ENCODE assay signal across 1 cellular context in the genomic region with DNA sequence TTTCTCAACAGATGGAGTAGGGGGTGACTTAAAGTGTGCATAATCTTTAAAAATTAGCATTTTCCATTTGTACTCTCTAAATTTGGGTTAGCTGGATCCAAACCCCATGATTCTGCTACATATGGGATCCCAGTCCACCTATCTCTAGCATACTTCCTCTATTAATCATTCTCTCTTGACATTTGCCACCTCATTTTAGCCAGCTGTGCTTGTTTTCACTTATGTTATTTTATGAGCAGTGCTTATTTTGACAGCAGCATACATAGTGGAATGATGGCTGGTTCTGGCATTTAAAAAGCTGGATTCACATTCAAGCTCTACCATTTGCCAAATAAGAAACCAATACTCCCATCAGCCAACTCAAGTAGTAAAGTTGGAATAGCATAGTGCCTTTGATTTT.
TF ChIP-seq lines count a peak whose summit lies in the region.

No MANE protein-coding gene starts in this region.

TF ChIP-seq in K562, 482 proteins besides CTCF, POLR2A, EP300 and RAD21:
- TF ChIP-seq MEIS2 (IDR thresholded peaks at IDR 0.05; ENCODE audit: partially characterized antibody) = peak; percentile 55
- TF ChIP-seq, protein P1, sequence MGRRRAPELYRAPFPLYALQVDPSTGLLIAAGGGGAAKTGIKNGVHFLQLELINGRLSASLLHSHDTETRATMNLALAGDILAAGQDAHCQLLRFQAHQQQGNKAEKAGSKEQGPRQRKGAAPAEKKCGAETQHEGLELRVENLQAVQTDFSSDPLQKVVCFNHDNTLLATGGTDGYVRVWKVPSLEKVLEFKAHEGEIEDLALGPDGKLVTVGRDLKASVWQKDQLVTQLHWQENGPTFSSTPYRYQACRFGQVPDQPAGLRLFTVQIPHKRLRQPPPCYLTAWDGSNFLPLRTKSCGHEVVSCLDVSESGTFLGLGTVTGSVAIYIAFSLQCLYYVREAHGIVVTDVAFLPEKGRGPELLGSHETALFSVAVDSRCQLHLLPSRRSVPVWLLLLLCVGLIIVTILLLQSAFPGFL (CRISPR knock-in tag; IDR thresholded peaks at IDR 0.05) = no peak
- TF ChIP-seq, protein P2, sequence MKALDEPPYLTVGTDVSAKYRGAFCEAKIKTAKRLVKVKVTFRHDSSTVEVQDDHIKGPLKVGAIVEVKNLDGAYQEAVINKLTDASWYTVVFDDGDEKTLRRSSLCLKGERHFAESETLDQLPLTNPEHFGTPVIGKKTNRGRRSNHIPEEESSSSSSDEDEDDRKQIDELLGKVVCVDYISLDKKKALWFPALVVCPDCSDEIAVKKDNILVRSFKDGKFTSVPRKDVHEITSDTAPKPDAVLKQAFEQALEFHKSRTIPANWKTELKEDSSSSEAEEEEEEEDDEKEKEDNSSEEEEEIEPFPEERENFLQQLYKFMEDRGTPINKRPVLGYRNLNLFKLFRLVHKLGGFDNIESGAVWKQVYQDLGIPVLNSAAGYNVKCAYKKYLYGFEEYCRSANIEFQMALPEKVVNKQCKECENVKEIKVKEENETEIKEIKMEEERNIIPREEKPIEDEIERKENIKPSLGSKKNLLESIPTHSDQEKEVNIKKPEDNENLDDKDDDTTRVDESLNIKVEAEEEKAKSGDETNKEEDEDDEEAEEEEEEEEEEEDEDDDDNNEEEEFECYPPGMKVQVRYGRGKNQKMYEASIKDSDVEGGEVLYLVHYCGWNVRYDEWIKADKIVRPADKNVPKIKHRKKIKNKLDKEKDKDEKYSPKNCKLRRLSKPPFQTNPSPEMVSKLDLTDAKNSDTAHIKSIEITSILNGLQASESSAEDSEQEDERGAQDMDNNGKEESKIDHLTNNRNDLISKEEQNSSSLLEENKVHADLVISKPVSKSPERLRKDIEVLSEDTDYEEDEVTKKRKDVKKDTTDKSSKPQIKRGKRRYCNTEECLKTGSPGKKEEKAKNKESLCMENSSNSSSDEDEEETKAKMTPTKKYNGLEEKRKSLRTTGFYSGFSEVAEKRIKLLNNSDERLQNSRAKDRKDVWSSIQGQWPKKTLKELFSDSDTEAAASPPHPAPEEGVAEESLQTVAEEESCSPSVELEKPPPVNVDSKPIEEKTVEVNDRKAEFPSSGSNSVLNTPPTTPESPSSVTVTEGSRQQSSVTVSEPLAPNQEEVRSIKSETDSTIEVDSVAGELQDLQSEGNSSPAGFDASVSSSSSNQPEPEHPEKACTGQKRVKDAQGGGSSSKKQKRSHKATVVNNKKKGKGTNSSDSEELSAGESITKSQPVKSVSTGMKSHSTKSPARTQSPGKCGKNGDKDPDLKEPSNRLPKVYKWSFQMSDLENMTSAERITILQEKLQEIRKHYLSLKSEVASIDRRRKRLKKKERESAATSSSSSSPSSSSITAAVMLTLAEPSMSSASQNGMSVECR (CRISPR knock-in tag; IDR thresholded peaks at IDR 0.05) = no peak
- TF ChIP-seq, protein P3, sequence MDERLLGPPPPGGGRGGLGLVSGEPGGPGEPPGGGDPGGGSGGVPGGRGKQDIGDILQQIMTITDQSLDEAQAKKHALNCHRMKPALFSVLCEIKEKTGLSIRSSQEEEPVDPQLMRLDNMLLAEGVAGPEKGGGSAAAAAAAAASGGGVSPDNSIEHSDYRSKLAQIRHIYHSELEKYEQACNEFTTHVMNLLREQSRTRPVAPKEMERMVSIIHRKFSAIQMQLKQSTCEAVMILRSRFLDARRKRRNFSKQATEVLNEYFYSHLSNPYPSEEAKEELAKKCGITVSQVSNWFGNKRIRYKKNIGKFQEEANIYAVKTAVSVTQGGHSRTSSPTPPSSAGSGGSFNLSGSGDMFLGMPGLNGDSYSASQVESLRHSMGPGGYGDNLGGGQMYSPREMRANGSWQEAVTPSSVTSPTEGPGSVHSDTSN (CRISPR knock-in tag; IDR thresholded peaks at IDR 0.05; ENCODE audit: low read depth) = no peak
- TF ChIP-seq, protein P3 (tag; conservative IDR thresholded peaks at IDR 0.05; ENCODE audit: low read depth) = 0 out of 2 replicates have a peak, but pooled peaks have one; percentile 20
- TF ChIP-seq, protein P4, sequence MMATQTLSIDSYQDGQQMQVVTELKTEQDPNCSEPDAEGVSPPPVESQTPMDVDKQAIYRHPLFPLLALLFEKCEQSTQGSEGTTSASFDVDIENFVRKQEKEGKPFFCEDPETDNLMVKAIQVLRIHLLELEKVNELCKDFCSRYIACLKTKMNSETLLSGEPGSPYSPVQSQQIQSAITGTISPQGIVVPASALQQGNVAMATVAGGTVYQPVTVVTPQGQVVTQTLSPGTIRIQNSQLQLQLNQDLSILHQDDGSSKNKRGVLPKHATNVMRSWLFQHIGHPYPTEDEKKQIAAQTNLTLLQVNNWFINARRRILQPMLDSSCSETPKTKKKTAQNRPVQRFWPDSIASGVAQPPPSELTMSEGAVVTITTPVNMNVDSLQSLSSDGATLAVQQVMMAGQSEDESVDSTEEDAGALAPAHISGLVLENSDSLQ (IDR thresholded peaks at IDR 0.05) = 0 out of 2 replicates have a peak, but pooled peaks have one; percentile 36
